8 cellular contexts compared by ENCODE assay signal in genomic region chr6:127515234-127515793, GRCh38. TPM values are rescaled to one million over a fixed set of nuclear protein-coding genes. Genes with fewer than 3 reads are reported as not detected.
DNase-seq lines count a peak whose midpoint lies in the region; ATAC-seq, FAIRE-seq and TF ChIP-seq lines count a peak whose summit lies in the region.

No MANE protein-coding gene starts in this region.

- H3K9me3 Mint-ChIP-seq in activated naive CD8-positive, alpha-beta T cell (ENCODE audit: low read depth): no peaks in the 10 kb centered on the region
- H3K9me3 Mint-ChIP-seq in progenitor cell of endocrine pancreas (ENCODE audit: low read depth): no peaks in the 10 kb centered on the region

- H3K4me3 ChIP-seq in MG63: peak overlapping the region; percentile 51

- no peaks in the 10 kb centered on the region for H3K9me3 ChIP-seq in MG63

- DNase-seq in D721Med (ENCODE audit: insufficient read length, low spot score) (peak; percentile 49), MG63 (no peak), left ventricle myocardium superior (peak; percentile 45), progenitor cell of endocrine pancreas (ENCODE audit: low spot score, unreplicated experiment) (peak; percentile 12), RWPE1 (ENCODE audit: low spot score) (no peak), DMS153 treated with DMSO at 0.1 percent for 48 hours (lab: John Stamatoyannopoulos, UW; ENCODE audit: unreplicated experiment) (no peak)

- H3K27ac Mint-ChIP-seq in activated naive CD8-positive, alpha-beta T cell: peak overlapping the region; percentile 34
- no peak overlapping the region for H3K27ac Mint-ChIP-seq in progenitor cell of endocrine pancreas

- no peaks in the 10 kb centered on the region for H3K36me3 ChIP-seq in MG63

- peak overlapping the region; percentile 91 for H3K4me3 Mint-ChIP-seq in activated naive CD8-positive, alpha-beta T cell
- H3K4me3 Mint-ChIP-seq in progenitor cell of endocrine pancreas (ENCODE audit: low read depth): peak overlapping the region; percentile 68

- ATAC-seq in GM21367 (IDR thresholded peaks at IDR 0.05; ENCODE audit: unreplicated experiment) (peak; percentile 2), left ventricle myocardium superior (peak; percentile 46)

- FAIRE-seq in D721Med (lab: Jason Lieb, UNC): no peak

- H3K27ac ChIP-seq in RWPE1: no peak overlapping the region

- H3K4me1 Mint-ChIP-seq in activated naive CD8-positive, alpha-beta T cell (ENCODE audit: low read depth): peaks cover 36% of the 10 kb centered on the region
- peaks cover 12% of the 10 kb centered on the region for H3K4me1 Mint-ChIP-seq in progenitor cell of endocrine pancreas (ENCODE audit: low read depth)

- no peaks in the 10 kb centered on the region for H3K27me3 ChIP-seq in MG63

- H3K27me3 Mint-ChIP-seq in activated naive CD8-positive, alpha-beta T cell: peaks cover 20% of the 10 kb centered on the region
- H3K27me3 Mint-ChIP-seq in progenitor cell of endocrine pancreas: peaks cover 70% of the 10 kb centered on the region

- CTCF ChIA-PET in RWPE1 (lab: Yijun Ruan, JAX): interaction anchor here (0.5 to 1.9 kb wide), 4 partner anchors 51 to 791 kb away, joined by 3 to 5 read pairs (median 4); partner anchors contain the start of gene RNF146

- H3K36me3 Mint-ChIP-seq in activated naive CD8-positive, alpha-beta T cell: no peaks in the 10 kb centered on the region
- no peaks in the 10 kb centered on the region for H3K36me3 Mint-ChIP-seq in progenitor cell of endocrine pancreas (ENCODE audit: insufficient read depth)

- POLR2A ChIA-PET in RWPE1 (lab: Yijun Ruan, JAX; ENCODE audit: low non-redundant PET): no interaction called here

- TF ChIP-seq CTCF in D721Med (IDR thresholded peaks at IDR 0.05; ENCODE audit: insufficient read depth, missing control alignments) (peak; percentile 31), progenitor cell of endocrine pancreas (IDR thresholded peaks at IDR 0.05; ENCODE audit: unreplicated experiment) (no peak), RWPE1 (conservative IDR thresholded peaks at IDR 0.05; ENCODE audit: low read depth) (no peak)

- intact Hi-C loops in left ventricle myocardium superior (cut with micrococcal nuclease): no loop called here

RNA-seq across cellular contexts. Expression of gene KIAA0408, which starts 56.1 kb away (rescaled TPM):
- total RNA-seq in MG63 (2014; rRNA removed; shearing (Covaris generic); ENCODE audit: low replicate concordance): not detected in 2 replicates
- total RNA-seq in left ventricle myocardium superior: 2.4 TPM
- 0.91 and 1.4 TPM in 2 replicates for total RNA-seq in progenitor cell of endocrine pancreas

Comparison
In these comparisons a context has a peak if more than half of its experiments do, and no peak if none do; other contexts are left out.
1. DNase-seq: peak in D721Med (single experiment), left ventricle myocardium superior (single experiment) and progenitor cell of endocrine pancreas (single experiment); none in MG63 (single experiment), RWPE1 (single experiment) and DMS153 treated with DMSO at 0.1 percent for 48 hours (single experiment).